Comparison of ENCODE assay signal across 11 cellular contexts in the genomic region with DNA sequence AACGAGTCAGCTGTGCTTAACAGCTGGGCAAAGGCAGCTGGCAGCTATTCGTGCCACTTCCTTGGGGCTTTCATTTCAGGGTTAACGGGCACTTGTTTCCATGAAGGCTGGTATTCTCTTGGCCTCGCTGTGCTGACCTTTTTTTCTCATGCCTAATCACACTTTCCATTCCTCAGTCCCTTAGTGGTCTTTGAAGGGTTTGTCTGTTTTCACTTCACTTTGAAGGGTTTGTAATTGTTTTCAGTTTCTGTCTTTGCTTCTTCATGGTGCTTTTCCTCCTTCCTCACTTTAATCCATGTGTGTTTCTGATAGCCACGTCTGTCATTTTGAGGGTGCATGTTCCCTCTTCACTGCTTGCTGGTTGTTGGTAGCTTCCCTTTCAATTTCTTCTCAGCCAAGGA. TPM values are rescaled to one million over a fixed set of nuclear protein-coding genes. Genes with fewer than 3 reads are reported as not detected.
DNase-seq lines count a peak whose midpoint lies in the region; ATAC-seq and TF ChIP-seq lines count a peak whose summit lies in the region.
"Had no signal": no experiment of that assay in that cellular context is flagged by ENCODE, and none has a peak within 500 bp of the region (broad histone marks: within the 10 kb centered on the region; RNA-seq: fewer than 3 reads in every experiment).

No MANE protein-coding gene starts in this region.

- no peak overlapping the region for H2AFZ ChIP-seq in PC-9

- no peaks in the 10 kb centered on the region for H3K9me3 Mint-ChIP-seq in activated naive CD4-positive, alpha-beta T cell treated with anti-CD3 and anti-CD28 coated beads, Interleukin-2, amount 50 U/mL, for 72 hours
- no peaks in the 10 kb centered on the region for H3K9me3 Mint-ChIP-seq in nephron progenitor cell

- H3K27ac ChIP-seq in HEK293 (ENCODE audit: extremely low read depth, low read depth, low read length) = no peak overlapping the region
- H3K27ac ChIP-seq in PC-9 = no peak overlapping the region
- H3K27ac ChIP-seq: foreskin keratinocyte had no signal

- H3K4me2 ChIP-seq in PC-9 = no peak overlapping the region

- H3K36me3 Mint-ChIP-seq in activated naive CD4-positive, alpha-beta T cell treated with anti-CD3 and anti-CD28 coated beads, Interleukin-2, amount 50 U/mL, for 72 hours = peaks cover 0 to 6% of the 10 kb centered on the region in 2 donors
- peaks cover 42% of the 10 kb centered on the region for H3K36me3 Mint-ChIP-seq in nephron progenitor cell (ENCODE audit: low read depth)

- H3K9me2 ChIP-seq in PC-9 (ENCODE audit: insufficient read depth) = no peaks in the 10 kb centered on the region

- H3K36me3 ChIP-seq in HEK293 (ENCODE audit: control insufficient read depth in 2 of 2, insufficient read depth in 1 of 2, low read length in 2 of 2) (peaks cover 0 to 78% of the 10 kb centered on the region in 2 experiments; a peak in 2 of 3 replicates), PC-9 (ENCODE audit: low read depth) (no peaks in the 10 kb centered on the region)

- H3K4me1 ChIP-seq in HEK293 (ENCODE audit: control insufficient read depth, insufficient read depth, low read length) (no peaks in the 10 kb centered on the region), PC-9 (replicated peaks; ENCODE audit: insufficient read depth) (no peaks in the 10 kb centered on the region)
- H3K4me1 ChIP-seq: adrenal gland, foreskin keratinocyte had no signal

- H3K4me3 ChIP-seq in HEK293 (ENCODE audit: low read depth, low read length) = no peak overlapping the region
- no peak overlapping the region for H3K4me3 ChIP-seq in PC-9
- H3K4me3 ChIP-seq: adrenal gland had no signal

- peak overlapping the region; percentile 60 to 83 for H3K27ac Mint-ChIP-seq in activated naive CD4-positive, alpha-beta T cell treated with anti-CD3 and anti-CD28 coated beads, Interleukin-2, amount 50 U/mL, for 72 hours
- peak overlapping the region; percentile 81 for H3K27ac Mint-ChIP-seq in nephron progenitor cell

- intact Hi-C loops in PC-9 (cut with micrococcal nuclease; ENCODE audit: unreplicated experiment) = no loop called here

- H4K20me1 ChIP-seq in PC-9 (ENCODE audit: insufficient read depth) = no peaks in the 10 kb centered on the region

- H3K79me2 ChIP-seq in PC-9 (ENCODE audit: low read depth) = no peaks in the 10 kb centered on the region

- no peaks in the 10 kb centered on the region for H3K27me3 ChIP-seq in PC-9 (ENCODE audit: insufficient read depth, low read depth)
- H3K27me3 ChIP-seq: adrenal gland, foreskin keratinocyte had no signal

- no peaks in the 10 kb centered on the region for H3F3A ChIP-seq in PC-9 (ENCODE audit: insufficient read depth, low read depth)

- CTCF ChIA-PET in GM10248 (lab: Yijun Ruan, JAX) = interaction anchor here (1.3 to 1.6 kb wide), 2 partner anchors 11 to 44 kb away, joined by 3 read pairs; no protein-coding TSS in a partner anchor
- CTCF ChIA-PET in HEK293 (lab: Yijun Ruan, JAX) = interaction anchor here (0.6 kb wide), 1 partner anchor 19 kb away, joined by 3 read pairs; no protein-coding TSS in a partner anchor
- CTCF ChIA-PET in PC-9 (lab: Charles Lee) = no interaction called here

- H3K4me3 Mint-ChIP-seq in nephron progenitor cell = no peak overlapping the region

- DNase-seq in GM10248 (ENCODE audit: extremely low spot score) = peak; percentile 79
- no peak for DNase-seq in activated naive CD4-positive, alpha-beta T cell treated with anti-CD3 and anti-CD28 coated beads, Interleukin-2, amount 50 U/mL, for 72 hours (ENCODE audit: low spot score in 2 of 2)
- DNase-seq in nephron progenitor cell = no peak
- DNase-seq in PC-9 = no peak
- DNase-seq in stimulated activated naive CD4-positive, alpha-beta T cell (lab: John Stamatoyannopoulos, UW) = no peak
- no peak for DNase-seq in NCI-H146 treated with DMSO at 0.1 percent for 48 hours (lab: John Stamatoyannopoulos, UW; ENCODE audit: unreplicated experiment)
- DNase-seq: foreskin keratinocyte, Kasumi-1 had no signal

- BruUV-seq in PC-9 (replicated peaks; lab: Mats Ljungman, UMichigan) = no TSS peak

- TF ChIP-seq CTCF in GM10248 (IDR thresholded peaks at IDR 0.05; ENCODE audit: control extremely low read depth, extremely low read depth, low read depth, missing control alignments) (no peak), HEK293 (tag by site-specific recombination; IDR thresholded peaks at IDR 0.05) (no peak), nephron progenitor cell (IDR thresholded peaks at IDR 0.05) (no peak), PC-9 (conservative IDR thresholded peaks at IDR 0.05) (no peak)

- ATAC-seq in activated naive CD4-positive, alpha-beta T cell treated with anti-CD3 and anti-CD28 coated beads, Interleukin-2, amount 50 U/mL, for 72 hours = peak; percentile 85 to 87
- ATAC-seq: foreskin keratinocyte had no signal

- H3K4me1 Mint-ChIP-seq in nephron progenitor cell = peaks cover 23% of the 10 kb centered on the region

- H3K27me3 Mint-ChIP-seq in nephron progenitor cell (ENCODE audit: low read depth, poor library complexity) = no peaks in the 10 kb centered on the region

- POLR2A ChIA-PET in GM10248 (lab: Yijun Ruan, JAX) = no interaction called here
- POLR2A ChIA-PET in HEK293 (lab: Yijun Ruan, JAX) = no interaction called here
- POLR2A ChIA-PET in PC-9 (lab: Charles Lee; ENCODE audit: unreplicated experiment) = no interaction called here

- H3K9me3 ChIP-seq in HEK293 (ENCODE audit: control insufficient read depth, insufficient read depth, low read depth, low read length) (no peaks in the 10 kb centered on the region), PC-9 (ENCODE audit: insufficient read depth, low read depth) (no peaks in the 10 kb centered on the region)
- H3K9me3 ChIP-seq: adrenal gland had no signal

TF ChIP-seq in HEK293, 187 proteins besides CTCF, POLR2A, EP300 and RAD21:
- TF ChIP-seq ZNF558 (tag by site-specific recombination; IDR thresholded peaks at IDR 0.05) (no peak), PRDM1 (tag by site-specific recombination; IDR thresholded peaks at IDR 0.05) (peak; percentile 57; the same call in 1 of the 2 replicates)

RNA-seq across cellular contexts. Expression of gene PPIL2, which starts 24.6 kb away (rescaled TPM):
- 10 to 100 TPM; 33.9 to 50.5 TPM for total RNA-seq in activated naive CD4-positive, alpha-beta T cell treated with anti-CD3 and anti-CD28 coated beads, Interleukin-2, amount 50 U/mL, for 72 hours
- total RNA-seq in PC-9 (2021) = 23.8 and 26.3 TPM in 2 replicates

RNA-seq across cellular contexts. Expression of gene YPEL1, which starts 45.2 kb away (rescaled TPM):
- 1 to 10 TPM; 2.4 to 4.9 TPM for total RNA-seq in activated naive CD4-positive, alpha-beta T cell treated with anti-CD3 and anti-CD28 coated beads, Interleukin-2, amount 50 U/mL, for 72 hours
- total RNA-seq in PC-9 (2021) = 5.2 and 8.3 TPM in 2 replicates
- total RNA-seq: foreskin keratinocyte had no signal

RNA-seq across cellular contexts. Expression of gene SDF2L1, which starts 48.3 kb away (rescaled TPM):
- 10 to 100 TPM; 25.3 to 27.8 TPM for total RNA-seq in activated naive CD4-positive, alpha-beta T cell treated with anti-CD3 and anti-CD28 coated beads, Interleukin-2, amount 50 U/mL, for 72 hours
- total RNA-seq in PC-9 (2021) = 22.5 and 23.2 TPM in 2 replicates

RNA-seq across cellular contexts. Expression of gene CCDC116, which starts 57.8 kb away (rescaled TPM):
- total RNA-seq in activated naive CD4-positive, alpha-beta T cell treated with anti-CD3 and anti-CD28 coated beads, Interleukin-2, amount 50 U/mL, for 72 hours = under 1 TPM in 1 of 2 donors, not detected in 1; 0.54 TPM
- total RNA-seq in PC-9 (2021) = 0.33 and 0.63 TPM in 2 replicates
- total RNA-seq: NCI-H460 had no signal
